12 cellular contexts compared by ENCODE assay signal in the genomic region with DNA sequence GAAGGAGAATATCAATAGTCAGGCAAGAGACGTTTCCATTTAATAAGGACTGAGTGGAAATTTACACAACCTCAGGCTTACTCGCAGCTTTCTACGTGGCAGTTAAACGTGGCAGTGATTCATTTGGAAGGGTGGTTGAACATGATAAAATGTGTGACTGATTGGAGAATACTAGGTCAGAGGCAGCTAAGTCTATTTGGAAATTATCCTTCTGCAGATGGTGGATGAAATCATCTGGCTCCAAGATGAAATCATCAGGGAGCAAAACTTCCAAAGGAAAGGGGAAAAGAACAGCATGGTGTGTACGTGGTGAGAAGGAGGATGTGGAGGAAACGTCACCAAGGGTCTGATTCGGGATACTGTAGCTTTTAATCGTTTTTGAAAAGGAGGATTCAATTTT. TPM values are rescaled to one million over a fixed set of nuclear protein-coding genes. Genes with fewer than 3 reads are reported as not detected.
DNase-seq lines count a peak whose midpoint lies in the region; ATAC-seq and TF ChIP-seq lines count a peak whose summit lies in the region.
"Had no signal": no experiment of that assay in that cellular context is flagged by ENCODE, and none has a peak within 500 bp of the region (broad histone marks: within the 10 kb centered on the region; RNA-seq: fewer than 3 reads in every experiment).

No MANE protein-coding gene starts in this region.

- H3K4me1 Mint-ChIP-seq in chondrocyte (ENCODE audit: low read depth) (peaks cover 77% of the 10 kb centered on the region), mesothelial cell of epicardium (peaks cover 35% of the 10 kb centered on the region)

- H3K4me3 ChIP-seq in transverse colon, result no peak overlapping the region

- no peaks in the 10 kb centered on the region for H3K36me3 ChIP-seq in transverse colon

- H3K27ac ChIP-seq in transverse colon, result peak overlapping the region; percentile 45 to 57 (median 46)

- no peaks in the 10 kb centered on the region for H3K27me3 ChIP-seq in transverse colon

- no peaks in the 10 kb centered on the region for H3K4me1 ChIP-seq in transverse colon

- intact Hi-C loops in transverse colon (cut with DNase I; ENCODE audit: low total_unique reads), result no loop called here

- DNase-seq in GOT3 (lab: John Stamatoyannopoulos, UW), result peak; percentile 7
- DNase-seq in chondrocyte (ENCODE audit: low spot score), result no peak
- no peak for DNase-seq in mesothelial cell of epicardium (ENCODE audit: low spot score in 2 of 2, unreplicated experiment in 2 of 2)
- no peak for DNase-seq in transverse colon
- DNase-seq in MV-4-11 (lab: John Stamatoyannopoulos, UW), result no peak
- DNase-seq in DMS114 treated with DMSO at 0.1 percent for 48 hours (lab: John Stamatoyannopoulos, UW; ENCODE audit: unreplicated experiment), result no peak
- no peak for DNase-seq in DMS153 (lab: John Stamatoyannopoulos, UW)
- DNase-seq: activated CD8-positive, alpha-beta memory T cell treated with anti-CD3 and anti-CD28 coated beads, Interleukin-2, amount 50 U/mL, for 48 hours; central memory CD4-positive, alpha-beta T cell; DMS53; NCI-H1436 treated with DMSO at 0.1 percent for 48 hours had no signal

- in situ Hi-C loops in transverse colon (cut with MboI; ENCODE audit: low pct_ligation_motif_present in 1 of 4, low pct_unique_long_range_greater_than_20kb in 1 of 4, low sequenced_read_pairs in 3 of 4), result no loop called here

- peak overlapping the region; percentile 96 for H3K27ac Mint-ChIP-seq in chondrocyte (ENCODE audit: unreplicated experiment)
- peak overlapping the region; percentile 89 for H3K27ac Mint-ChIP-seq in mesothelial cell of epicardium

- H3K27me3 Mint-ChIP-seq in chondrocyte (ENCODE audit: low read depth) (no peaks in the 10 kb centered on the region), mesothelial cell of epicardium (ENCODE audit: low read depth) (no peaks in the 10 kb centered on the region)

- WGBS in transverse colon (ENCODE audit: low coverage in 1 of 2), 2 donors, result 56 to 63% methylated on average over 8 of the region's 8 CpGs

- H3K4me3 Mint-ChIP-seq in chondrocyte (ENCODE audit: unreplicated experiment), result no peak overlapping the region
- no peak overlapping the region for H3K4me3 Mint-ChIP-seq in mesothelial cell of epicardium

- H3K9me3 Mint-ChIP-seq in chondrocyte (ENCODE audit: low read depth), result peaks cover 7% of the 10 kb centered on the region
- no peaks in the 10 kb centered on the region for H3K9me3 Mint-ChIP-seq in mesothelial cell of epicardium

- H3K9me3 ChIP-seq in transverse colon, result no peaks in the 10 kb centered on the region

- H3K36me3 Mint-ChIP-seq in chondrocyte (ENCODE audit: low read depth) (peaks cover 19% of the 10 kb centered on the region), mesothelial cell of epicardium (no peaks in the 10 kb centered on the region)

- TF ChIP-seq POLR2A in transverse colon (IDR thresholded peaks at IDR 0.05), result no peak

- TF ChIP-seq EP300 in transverse colon (IDR thresholded peaks at IDR 0.05; ENCODE audit: low read depth), result no peak

- ATAC-seq in GM21423 (IDR thresholded peaks at IDR 0.05; ENCODE audit: unreplicated experiment), result no peak

- TF ChIP-seq CTCF in chondrocyte (IDR thresholded peaks at IDR 0.05) (no peak), mesothelial cell of epicardium (IDR thresholded peaks at IDR 0.05; ENCODE audit: unreplicated experiment) (no peak), transverse colon (IDR thresholded peaks at IDR 0.05) (no peak)

RNA-seq across cellular contexts. Expression of a gene that starts 47.8 kb away (rescaled TPM):
- total RNA-seq in chondrocyte, result 7,827 to 10,007 TPM (median 8,099 TPM) in 3 replicates
- 7,569 to 7,691 TPM (median 7,584 TPM) in 3 replicates for total RNA-seq in mesothelial cell of epicardium
- total RNA-seq in transverse colon, result 100 to 1,000 TPM; 103 to 424 (median 114) TPM

Comparison
In these comparisons a context has a peak if more than half of its experiments do, and no peak if none do; other contexts are left out.
1. RNA of a gene that starts 47.8 kb away (total RNA-seq): 7,827 to 10,007 TPM in chondrocyte and 7,569 to 7,691 TPM in mesothelial cell of epicardium; 103 to 424 TPM in transverse colon; every median in the first group is over 10 times any median in the second.